Comparison of ENCODE assay signal across 37 cellular contexts in genomic region chr11:134883484-134883883, GRCh38.
DNase-seq lines count a peak whose midpoint lies in the region; ATAC-seq, FAIRE-seq and TF ChIP-seq lines count a peak whose summit lies in the region.
"Had no signal": no experiment of that assay in that cellular context is flagged by ENCODE, and none has a peak within 500 bp of the region (broad histone marks: within the 10 kb centered on the region; RNA-seq: fewer than 3 reads in every experiment).

No MANE protein-coding gene starts in this region.

- POLR2A ChIA-PET in H1 (lab: Charles Lee; ENCODE audit: partially characterized antibody): no interaction called here

- H3K9me3 ChIP-seq in right atrium auricular region (no peaks in the 10 kb centered on the region), H1 (ENCODE audit: insufficient read depth in 2 of 2, low read depth in 1 of 2, low read length in 1 of 2) (no peaks in the 10 kb centered on the region), esophagus muscularis mucosa (no peaks in the 10 kb centered on the region)
- H3K9me3 ChIP-seq: A549; BE2C; BLaER1; BLaER1 treated with 17β-estradiol and CSF1 and Interleukin-3, amounts not matched to agents 10 nM and 100 nM; Caco-2 had no signal

- no peak for FAIRE-seq in H1 (lab: Jason Lieb, UNC)
- FAIRE-seq: A204.1, A549, D721Med had no signal

- H3K27me3 ChIP-seq in right atrium auricular region (no peaks in the 10 kb centered on the region), GM23338 (ENCODE audit: insufficient read depth) (no peaks in the 10 kb centered on the region), H1 (replicated peaks in 1 of 4; ENCODE audit: control insufficient read depth in 3 of 4, extremely low read depth in 1 of 4, insufficient read depth in 3 of 4, low read length in 3 of 4) (no peaks in the 10 kb centered on the region), esophagus muscularis mucosa (peaks cover 0 to 77% (median 0%) of the 10 kb centered on the region in 4 donors)
- H3K27me3 ChIP-seq: BLaER1; BLaER1 treated with 17β-estradiol and CSF1 and Interleukin-3, amounts not matched to agents 10 nM and 100 nM had no signal

- no peak overlapping the region for H2BK20ac ChIP-seq in H1 (ENCODE audit: low read length)

- peaks cover 9% of the 10 kb centered on the region for H3K27me3 Mint-ChIP-seq in GM23338 (ENCODE audit: insufficient read depth, low read depth, poor library complexity)
- H3K27me3 Mint-ChIP-seq in activated T-helper 2 cell treated with anti-CD3 and anti-CD28 coated beads, Interferon-gamma antibody, Interleukin-2, Interleukin-4, amounts not matched to agents 10 μg/mL and 5 μg/mL and 100 μg/mL, durations not matched to agents 14 hours and 24 hours and 36 hours (ENCODE audit: low read depth): peaks cover 5% of the 10 kb centered on the region

- no peak overlapping the region for H4K8ac ChIP-seq in H1 (ENCODE audit: extremely low read depth, insufficient read depth, low read length)

- H3K79me1 ChIP-seq in H1 (ENCODE audit: low read depth, low read length): no peaks in the 10 kb centered on the region

- no peak for TF ChIP-seq POLR2A in H1 (IDR thresholded peaks at IDR 0.05; ENCODE audit: control extremely low read depth in 1 of 2, low read depth in 2 of 2, low read length in 2 of 2)
- TF ChIP-seq POLR2A in esophagus muscularis mucosa (IDR thresholded peaks at IDR 0.05; ENCODE audit: low read depth): no peak

- DNase-seq in cardiac septum (ENCODE audit: low spot score): peak; percentile 44
- DNase-seq in right atrium auricular region (ENCODE audit: low spot score): no peak
- no peak for DNase-seq in GM23338 (ENCODE audit: low spot score)
- DNase-seq in H1 (ENCODE audit: low read depth in 1 of 2, low spot score in 2 of 2): peak in 1 of 2 experiments; percentile 43
- DNase-seq in esophagus muscularis mucosa (ENCODE audit: extremely low spot score): peak; percentile 80
- no peak for DNase-seq in T-helper 1 cell
- DNase-seq in activated T-helper 2 cell treated with anti-CD3 and anti-CD28 coated beads, Interferon-gamma antibody, Interleukin-2, Interleukin-4, amounts not matched to agents 10 μg/mL and 5 μg/mL and 100 μg/mL, durations not matched to agents 14 hours and 24 hours and 36 hours (ENCODE audit: low spot score): no peak
- DNase-seq: 8988T; ACHN; AML-193; BE2C; C1 segment of cervical spinal cord; Caco-2; Calu3; CD4-positive, alpha-beta memory T cell; CD4-positive, alpha-beta T cell; CD4-positive, CD25-positive, alpha-beta regulatory T cell; CD8-positive, alpha-beta memory T cell; CD8-positive, alpha-beta T cell; COR-L47; DMS 273 treated with DMSO at 0.1 percent for 48 hours; DMS153; DMS53; DMS79; DMS79 treated with DMSO at 0.1 percent for 48 hours; DND-41; EL had no signal

- H4K20me1 ChIP-seq in GM23338 (replicated peaks; ENCODE audit: insufficient read depth): no peaks in the 10 kb centered on the region
- H4K20me1 ChIP-seq in H1 (replicated peaks in 1 of 2; ENCODE audit: control insufficient read depth in 1 of 2, insufficient read depth in 2 of 2, low read length in 2 of 2): no peaks in the 10 kb centered on the region
- H4K20me1 ChIP-seq: BLaER1; BLaER1 treated with 17β-estradiol and CSF1 and Interleukin-3, amounts not matched to agents 10 nM and 100 nM had no signal

- no peaks in the 10 kb centered on the region for H3K9me2 ChIP-seq in GM23338 (ENCODE audit: insufficient read depth)

- H3K4me3 ChIP-seq in right atrium auricular region (no peak overlapping the region), GM23338 (no peak overlapping the region), H1 (ENCODE audit: extremely low read depth in 1 of 4, insufficient read depth in 2 of 4, low read depth in 3 of 4, low read length in 4 of 4) (no peak overlapping the region), esophagus muscularis mucosa (no peak overlapping the region)
- H3K4me3 ChIP-seq: A549; BLaER1; BLaER1 treated with 17β-estradiol and CSF1 and Interleukin-3, amounts not matched to agents 10 nM and 100 nM had no signal

- TF ChIP-seq EP300 in H1 (IDR thresholded peaks at IDR 0.05; ENCODE audit: borderline replicate concordance in 1 of 2, low read depth in 2 of 2, low read length in 2 of 2): no peak
- TF ChIP-seq EP300 in esophagus muscularis mucosa (IDR thresholded peaks at IDR 0.05): no peak

- H4K91ac ChIP-seq in H1 (replicated peaks; ENCODE audit: insufficient read length, low read length): no peak overlapping the region

- H3K56ac ChIP-seq in H1 (replicated peaks; ENCODE audit: insufficient read length, low read depth, low read length): no peak overlapping the region

- peak overlapping the region; percentile 1; the same call in 1 of the 2 replicates for H2AFZ ChIP-seq in GM23338
- no peak overlapping the region for H2AFZ ChIP-seq in H1 (ENCODE audit: low read length)

- no peak overlapping the region for H4K5ac ChIP-seq in H1 (ENCODE audit: insufficient read length, low read depth, low read length)

- ATAC-seq in GM23338: peak; percentile 38; the same call in 2 of the 3 replicates
- ATAC-seq in GM19324 (IDR thresholded peaks at IDR 0.05; ENCODE audit: low FRiP score, unreplicated experiment): no peak
- ATAC-seq: A549; CD8-positive, alpha-beta T cell had no signal

- no peak overlapping the region for H3K9ac ChIP-seq in H1 (replicated peaks in 1 of 4; ENCODE audit: extremely low read depth in 1 of 4, low read depth in 3 of 4, low read length in 3 of 4)
- H3K9ac ChIP-seq: BLaER1; BLaER1 treated with 17β-estradiol and CSF1 and Interleukin-3, amounts not matched to agents 10 nM and 100 nM had no signal

- TF ChIP-seq RAD21 in H1 (IDR thresholded peaks at IDR 0.05 in 1 of 2, conservative IDR thresholded peaks at IDR 0.05 in 1 of 2; ENCODE audit: low read depth in 2 of 2, low read length in 2 of 2): no peak

- no peak overlapping the region for H3K18ac ChIP-seq in H1 (ENCODE audit: extremely low read depth, low read length)

- H3K23ac ChIP-seq in H1 (ENCODE audit: insufficient read length): no peak overlapping the region

- no peaks in the 10 kb centered on the region for H3K23me2 ChIP-seq in H1 (ENCODE audit: low read depth, low read length)

- H3K9me3 Mint-ChIP-seq in GM23338: no peaks in the 10 kb centered on the region
- H3K9me3 Mint-ChIP-seq in activated T-helper 2 cell treated with anti-CD3 and anti-CD28 coated beads, Interferon-gamma antibody, Interleukin-2, Interleukin-4, amounts not matched to agents 10 μg/mL and 5 μg/mL and 100 μg/mL, durations not matched to agents 14 hours and 24 hours and 36 hours: no peaks in the 10 kb centered on the region
- H3K9me3 Mint-ChIP-seq: CD4-positive, alpha-beta memory T cell; CD4-positive, alpha-beta T cell; CD4-positive, CD25-positive, alpha-beta regulatory T cell; CD8-positive, alpha-beta memory T cell; CD8-positive, alpha-beta T cell had no signal

- H3K4me2 ChIP-seq in GM23338: no peak overlapping the region
- no peak overlapping the region for H3K4me2 ChIP-seq in H1 (ENCODE audit: insufficient read depth in 1 of 2, low read depth in 2 of 2, low read length in 2 of 2)
- H3K4me2 ChIP-seq: A549; BLaER1; BLaER1 treated with 17β-estradiol and CSF1 and Interleukin-3, amounts not matched to agents 10 nM and 100 nM had no signal

- no peak overlapping the region for H2AK5ac ChIP-seq in H1 (ENCODE audit: low read depth, low read length)

- no peaks in the 10 kb centered on the region for H3K36me3 Mint-ChIP-seq in GM23338 (ENCODE audit: low read depth)
- no peaks in the 10 kb centered on the region for H3K36me3 Mint-ChIP-seq in activated T-helper 2 cell treated with anti-CD3 and anti-CD28 coated beads, Interferon-gamma antibody, Interleukin-2, Interleukin-4, amounts not matched to agents 10 μg/mL and 5 μg/mL and 100 μg/mL, durations not matched to agents 14 hours and 24 hours and 36 hours (ENCODE audit: low read depth)
- H3K36me3 Mint-ChIP-seq: CD14-positive monocyte; CD4-positive, alpha-beta memory T cell; CD4-positive, CD25-positive, alpha-beta regulatory T cell; CD8-positive, alpha-beta memory T cell; CD8-positive, alpha-beta T cell had no signal

- no peak overlapping the region for H3K27ac Mint-ChIP-seq in GM23338
- no peak overlapping the region for H3K27ac Mint-ChIP-seq in activated T-helper 2 cell treated with anti-CD3 and anti-CD28 coated beads, Interferon-gamma antibody, Interleukin-2, Interleukin-4, amounts not matched to agents 10 μg/mL and 5 μg/mL and 100 μg/mL, durations not matched to agents 14 hours and 24 hours and 36 hours
- H3K27ac Mint-ChIP-seq: B cell; CD14-positive monocyte; CD4-positive, alpha-beta memory T cell; CD4-positive, alpha-beta T cell; CD4-positive, CD25-positive, alpha-beta regulatory T cell; CD8-positive, alpha-beta memory T cell; CD8-positive, alpha-beta T cell had no signal

- H3K79me2 ChIP-seq in GM23338 (replicated peaks; ENCODE audit: insufficient read depth) (no peaks in the 10 kb centered on the region), H1 (ENCODE audit: control insufficient read depth in 1 of 2, insufficient read depth in 2 of 2, low read length in 2 of 2) (no peaks in the 10 kb centered on the region)

- H3K36me3 ChIP-seq in right atrium auricular region (no peaks in the 10 kb centered on the region), GM23338 (ENCODE audit: insufficient read depth) (no peaks in the 10 kb centered on the region), H1 (ENCODE audit: control insufficient read depth in 2 of 4, insufficient read depth in 4 of 4, low read length in 3 of 4) (no peaks in the 10 kb centered on the region), esophagus muscularis mucosa (no peaks in the 10 kb centered on the region)
- H3K36me3 ChIP-seq: BE2C; BLaER1; BLaER1 treated with 17β-estradiol and CSF1 and Interleukin-3, amounts not matched to agents 10 nM and 100 nM had no signal

- H3K4me1 Mint-ChIP-seq in GM23338: peaks cover 5% of the 10 kb centered on the region; the same call in 1 of the 3 replicates
- H3K4me1 Mint-ChIP-seq in activated T-helper 2 cell treated with anti-CD3 and anti-CD28 coated beads, Interferon-gamma antibody, Interleukin-2, Interleukin-4, amounts not matched to agents 10 μg/mL and 5 μg/mL and 100 μg/mL, durations not matched to agents 14 hours and 24 hours and 36 hours (ENCODE audit: low read depth): no peaks in the 10 kb centered on the region
- H3K4me1 Mint-ChIP-seq: B cell; CD14-positive monocyte; CD4-positive, alpha-beta memory T cell; CD4-positive, CD25-positive, alpha-beta regulatory T cell; CD8-positive, alpha-beta memory T cell had no signal

- intact Hi-C loops in cardiac septum (cut with DNase I) (no loop called here), esophagus muscularis mucosa (cut with DNase I) (no loop called here)
- intact Hi-C loops in activated T-helper 2 cell treated with anti-CD3 and anti-CD28 coated beads, Interferon-gamma antibody, Interleukin-2, Interleukin-4, amounts not matched to agents 10 μg/mL and 5 μg/mL and 100 μg/mL, durations not matched to agents 14 hours and 24 hours and 36 hours (cut with micrococcal nuclease): no loop called here

- WGBS in H1 (ENCODE audit: extremely low coverage in 1 of 2, insufficient coverage in 1 of 2, insufficient read length in 1 of 2, insufficient replicate concordance in 2 of 2, low coverage in 1 of 2, low lambda C conversion rate in 2 of 2, missing lambda C conversion rate in 1 of 2), 2 experiments: 71% methylated on average over 8 of the region's 8 CpGs; no CpG with 5 or more reads in 1 of the 2 experiments
- 73% methylated on average over 8 of the region's 8 CpGs for WGBS in esophagus muscularis mucosa

- H3K4me3 Mint-ChIP-seq in GM23338: no peak overlapping the region
- H3K4me3 Mint-ChIP-seq in activated T-helper 2 cell treated with anti-CD3 and anti-CD28 coated beads, Interferon-gamma antibody, Interleukin-2, Interleukin-4, amounts not matched to agents 10 μg/mL and 5 μg/mL and 100 μg/mL, durations not matched to agents 14 hours and 24 hours and 36 hours (ENCODE audit: low read depth): no peak overlapping the region
- H3K4me3 Mint-ChIP-seq: B cell; CD14-positive monocyte; CD4-positive, alpha-beta memory T cell; CD4-positive, alpha-beta T cell; CD8-positive, alpha-beta memory T cell; CD8-positive, alpha-beta T cell had no signal

- no peak overlapping the region for H2BK120ac ChIP-seq in H1 (replicated peaks; ENCODE audit: low read depth, low read length)

- CTCF ChIA-PET in H1 (lab: Charles Lee; ENCODE audit: partially characterized antibody): interaction anchor here (0.9 to 11.0 kb wide), 4 partner anchors 9 to 48 kb away, joined by 3 to 54 read pairs (median 6); no protein-coding TSS in a partner anchor

- no peaks in the 10 kb centered on the region for H3F3A ChIP-seq in GM23338 (replicated peaks; ENCODE audit: low read depth)

- no peak overlapping the region for H2BK5ac ChIP-seq in H1 (ENCODE audit: low read depth, low read length)

- no peak overlapping the region for H3K4ac ChIP-seq in H1 (replicated peaks; ENCODE audit: insufficient read length, low read depth, low read length)

- TF ChIP-seq CTCF in right atrium auricular region (IDR thresholded peaks at IDR 0.05) (no peak), GM23338 (conservative IDR thresholded peaks at IDR 0.05; ENCODE audit: low read depth in 2 of 2) (no peak), H1 (IDR thresholded peaks at IDR 0.05; ENCODE audit: control extremely low read depth in 1 of 3, insufficient read depth in 1 of 3, low read depth in 1 of 3, low read length in 3 of 3) (no peak), esophagus muscularis mucosa (IDR thresholded peaks at IDR 0.05) (no peak)

- no peak overlapping the region for H3K14ac ChIP-seq in H1 (ENCODE audit: insufficient read length)

- no peak overlapping the region for H2BK15ac ChIP-seq in H1 (ENCODE audit: low read length)

- H3K27ac ChIP-seq in right atrium auricular region (no peak overlapping the region), GM23338 (ENCODE audit: low read depth) (no peak overlapping the region), H1 (ENCODE audit: low read depth, low read length) (no peak overlapping the region), esophagus muscularis mucosa (replicated peaks in 1 of 4) (no peak overlapping the region)
- H3K27ac ChIP-seq: 22Rv1; A549; BLaER1; BLaER1 treated with 17β-estradiol and CSF1 and Interleukin-3, amounts not matched to agents 10 nM and 100 nM; C4-2B had no signal

- no peak overlapping the region for H2BK12ac ChIP-seq in H1 (ENCODE audit: low read depth, low read length)

- H3K4me1 ChIP-seq in right atrium auricular region (no peaks in the 10 kb centered on the region), GM23338 (ENCODE audit: insufficient read depth) (peaks cover 6% of the 10 kb centered on the region), H1 (replicated peaks in 1 of 4; ENCODE audit: control insufficient read depth in 3 of 4, insufficient read depth in 4 of 4, low read length in 3 of 4) (no peaks in the 10 kb centered on the region; a peak in 1 of 7 replicates), esophagus muscularis mucosa (no peaks in the 10 kb centered on the region)
- H3K4me1 ChIP-seq: A549; BE2C; BLaER1; BLaER1 treated with 17β-estradiol and CSF1 and Interleukin-3, amounts not matched to agents 10 nM and 100 nM; Caco-2 had no signal

Comparison
In these comparisons a context has a peak if more than half of its experiments do, and no peak if none do; other contexts are left out.
1. DNase-seq: peak in cardiac septum (single experiment) and esophagus muscularis mucosa (single experiment); none in right atrium auricular region (single experiment), GM23338 (single experiment), T-helper 1 cell (0 of 5) and activated T-helper 2 cell treated with anti-CD3 and anti-CD28 coated beads, Interferon-gamma antibody, Interleukin-2, Interleukin-4, amounts not matched to agents 10 μg/mL and 5 μg/mL and 100 μg/mL, durations not matched to agents 14 hours and 24 hours and 36 hours (single experiment).